1 cellular context compared by ENCODE assay signal in the genomic region with DNA sequence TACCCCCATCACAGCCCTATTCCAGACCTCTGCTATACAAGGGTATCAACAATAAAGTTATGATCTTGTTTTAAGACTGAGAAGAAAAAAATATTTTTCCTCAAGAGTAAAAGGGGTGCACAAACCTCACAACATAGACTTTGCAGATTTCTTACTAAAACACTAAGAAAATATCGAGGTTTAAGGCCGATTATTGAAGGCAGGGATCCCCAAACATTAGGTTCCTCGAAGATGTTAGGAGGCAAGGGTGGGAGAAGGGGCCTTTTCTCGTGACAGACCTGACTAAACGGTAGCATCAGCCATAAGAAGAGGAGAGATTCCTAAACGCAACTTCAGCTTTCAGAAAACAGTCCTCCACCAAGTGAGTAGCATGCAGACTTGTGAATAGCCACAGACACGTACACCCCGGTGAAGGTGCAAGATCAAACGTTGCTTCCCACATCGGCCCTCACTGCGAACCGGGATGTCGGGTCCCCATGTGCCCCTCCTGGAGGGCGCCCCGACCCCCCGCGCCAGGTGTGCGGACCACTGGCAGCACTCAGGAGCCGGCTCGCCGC.
A peak's percentile ranks its signal among the peaks of the same experiment; 100 is the strongest.
TF ChIP-seq lines count a peak whose summit lies in the region.

No MANE protein-coding gene starts in this region.

TF ChIP-seq in GM12878, 131 proteins besides CTCF, POLR2A, EP300 and RAD21:
- TF ChIP-seq ZBTB40 (IDR thresholded peaks at IDR 0.05; ENCODE audit: borderline replicate concordance) (peak; percentile 85), GATAD2B (conservative IDR thresholded peaks at IDR 0.05; ENCODE audit: low read depth) (no peak)
- TF ChIP-seq, protein P1, sequence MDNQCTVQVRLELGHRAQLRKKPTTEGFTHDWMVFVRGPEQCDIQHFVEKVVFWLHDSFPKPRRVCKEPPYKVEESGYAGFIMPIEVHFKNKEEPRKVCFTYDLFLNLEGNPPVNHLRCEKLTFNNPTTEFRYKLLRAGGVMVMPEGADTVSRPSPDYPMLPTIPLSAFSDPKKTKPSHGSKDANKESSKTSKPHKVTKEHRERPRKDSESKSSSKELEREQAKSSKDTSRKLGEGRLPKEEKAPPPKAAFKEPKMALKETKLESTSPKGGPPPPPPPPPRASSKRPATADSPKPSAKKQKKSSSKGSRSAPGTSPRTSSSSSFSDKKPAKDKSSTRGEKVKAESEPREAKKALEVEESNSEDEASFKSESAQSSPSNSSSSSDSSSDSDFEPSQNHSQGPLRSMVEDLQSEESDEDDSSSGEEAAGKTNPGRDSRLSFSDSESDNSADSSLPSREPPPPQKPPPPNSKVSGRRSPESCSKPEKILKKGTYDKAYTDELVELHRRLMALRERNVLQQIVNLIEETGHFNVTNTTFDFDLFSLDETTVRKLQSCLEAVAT (IDR thresholded peaks at IDR 0.05): no peak
TF ChIP-seq in GM12878: peak in this region for 1.
